27 cellular contexts compared by ENCODE assay signal in the genomic region with DNA sequence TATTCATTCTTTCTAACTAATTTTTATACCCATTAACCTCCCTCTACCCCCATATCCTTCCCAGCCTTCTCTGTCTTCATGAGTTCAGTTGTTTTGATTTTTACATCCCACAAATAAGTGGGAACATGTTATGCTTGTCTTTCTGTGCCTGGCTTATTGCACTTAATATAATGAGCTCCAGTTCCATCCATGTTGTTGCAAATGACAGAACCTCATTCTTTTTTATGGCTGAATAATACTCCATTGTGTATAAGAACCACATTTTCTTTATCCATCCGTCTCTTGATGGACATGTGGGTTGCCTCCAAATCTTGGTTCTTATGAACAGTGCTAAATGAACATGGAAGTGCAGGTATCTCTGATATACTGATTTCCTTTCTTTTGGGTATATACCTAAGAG. TPM values are rescaled to one million over a fixed set of nuclear protein-coding genes. Genes with fewer than 3 reads are reported as not detected.
A peak's percentile ranks its signal among the peaks of the same experiment; 100 is the strongest.
DNase-seq lines count a peak whose midpoint lies in the region; ATAC-seq, FAIRE-seq and TF ChIP-seq lines count a peak whose summit lies in the region.
"Had no signal": no experiment of that assay in that cellular context is flagged by ENCODE, and none has a peak within 500 bp of the region (broad histone marks: within the 10 kb centered on the region; RNA-seq: fewer than 3 reads in every experiment).

No MANE protein-coding gene starts in this region.

- no peak for DNase-seq in CD4-positive, alpha-beta T cell
- DNase-seq in Caco-2 = no peak
- no peak for DNase-seq in K562 (ENCODE audit: extremely low read depth in 1 of 4, low spot score in 3 of 4)
- DNase-seq in endothelial cell of umbilical vein (ENCODE audit: low read depth, low spot score) = no peak
- DNase-seq in sciatic nerve (ENCODE audit: low spot score) = no peak
- no peak for DNase-seq in activated CD4-positive, CD25-positive, alpha-beta regulatory T cell treated with anti-CD3 and anti-CD28 coated beads, Interleukin-2, amount 50 U/mL, for 72 hours
- no peak for DNase-seq in NCI-H2196 treated with DMSO at 0.1 percent for 48 hours (lab: John Stamatoyannopoulos, UW; ENCODE audit: unreplicated experiment)
- DNase-seq: 8988T; ACHN; BE2C; C1 segment of cervical spinal cord; CD4-positive, CD25-positive, alpha-beta regulatory T cell; CD8-positive, alpha-beta T cell; DMS 273 treated with DMSO at 0.1 percent for 48 hours; DMS153; DMS53; DMS79; DND-41; EL; GDM1 had no signal

- H3K4me3 Mint-ChIP-seq in CD4-positive, alpha-beta T cell = no peak overlapping the region
- no peak overlapping the region for H3K4me3 Mint-ChIP-seq in Caco-2 (ENCODE audit: unreplicated experiment)
- H3K4me3 Mint-ChIP-seq: CD14-positive monocyte; CD8-positive, alpha-beta T cell had no signal

- H3K9me3 ChIP-seq in CD4-positive, alpha-beta T cell (ENCODE audit: control insufficient read depth, low read length) = no peaks in the 10 kb centered on the region
- H3K9me3 ChIP-seq in Caco-2 (0 out of 2 replicates have a peak, but pooled peaks cover 3% of the 10 kb centered on the region), K562 (replicated peaks; ENCODE audit: control insufficient read depth, insufficient read depth, low read depth, low read length) (no peaks in the 10 kb centered on the region), endothelial cell of umbilical vein (replicated peaks; ENCODE audit: control insufficient read depth, insufficient read depth, low read length) (no peaks in the 10 kb centered on the region)
- H3K9me3 ChIP-seq: BE2C had no signal

- dilution Hi-C loops in endothelial cell of umbilical vein (cut with MboI; ENCODE audit: extremely low pct_ligation_motif_present, low sequenced_read_pairs) = no loop called here

- H3K36me3 ChIP-seq in Caco-2 (ENCODE audit: control insufficient read depth, insufficient read depth, low read length) = no peaks in the 10 kb centered on the region; the same call in 1 of the 2 replicates
- H3K36me3 ChIP-seq in K562 (ENCODE audit: control insufficient read depth, insufficient read depth, low read length) = peaks cover 55% of the 10 kb centered on the region
- peaks cover 0 to 2% of the 10 kb centered on the region in 2 experiments for H3K36me3 ChIP-seq in endothelial cell of umbilical vein (ENCODE audit: control insufficient read depth in 2 of 2, extremely low read depth in 1 of 2, insufficient read depth in 2 of 2, low read length in 2 of 2)
- H3K36me3 ChIP-seq: BE2C had no signal

- peaks cover 56% of the 10 kb centered on the region for H3K4me1 Mint-ChIP-seq in CD4-positive, alpha-beta T cell (ENCODE audit: low read depth)
- no peaks in the 10 kb centered on the region for H3K4me1 Mint-ChIP-seq in Caco-2 (ENCODE audit: low read depth, unreplicated experiment)

- no peaks in the 10 kb centered on the region for H3K27me3 Mint-ChIP-seq in CD4-positive, alpha-beta T cell
- no peaks in the 10 kb centered on the region for H3K27me3 Mint-ChIP-seq in Caco-2 (ENCODE audit: insufficient read depth, unreplicated experiment)
- H3K27me3 Mint-ChIP-seq: CD4-positive, CD25-positive, alpha-beta regulatory T cell had no signal

- no peaks in the 10 kb centered on the region for H3K9me3 Mint-ChIP-seq in CD4-positive, alpha-beta T cell
- H3K9me3 Mint-ChIP-seq in Caco-2 (ENCODE audit: unreplicated experiment) = no peaks in the 10 kb centered on the region
- H3K9me3 Mint-ChIP-seq: CD4-positive, CD25-positive, alpha-beta regulatory T cell; CD8-positive, alpha-beta T cell had no signal

- H3K4me3 ChIP-seq in Caco-2 (ENCODE audit: low read depth, low read length) (no peak overlapping the region), K562 (no peak overlapping the region), endothelial cell of umbilical vein (replicated peaks in 1 of 3; ENCODE audit: insufficient read depth in 1 of 3, low read depth in 1 of 3, low read length in 3 of 3) (no peak overlapping the region)
- H3K4me3 ChIP-seq: BLaER1, GM12878 had no signal

- no peak overlapping the region for H3K4me2 ChIP-seq in K562 (ENCODE audit: insufficient read depth, low read length)
- H3K4me2 ChIP-seq in endothelial cell of umbilical vein (ENCODE audit: insufficient read depth, low read length) = no peak overlapping the region
- H3K4me2 ChIP-seq: BLaER1 had no signal

- in situ Hi-C loops in K562 (cut with MboI) = no loop called here

- peak overlapping the region; percentile 63 for H3K27ac Mint-ChIP-seq in CD4-positive, alpha-beta T cell
- peak overlapping the region; percentile 36 for H3K27ac Mint-ChIP-seq in Caco-2 (ENCODE audit: unreplicated experiment)
- H3K27ac Mint-ChIP-seq: CD14-positive monocyte; CD8-positive, alpha-beta T cell had no signal

- peaks cover 28% of the 10 kb centered on the region for H3K36me3 Mint-ChIP-seq in CD4-positive, alpha-beta T cell (ENCODE audit: low read depth)
- H3K36me3 Mint-ChIP-seq in Caco-2 (ENCODE audit: insufficient read depth, unreplicated experiment) = peaks cover 24% of the 10 kb centered on the region

- TF ChIP-seq CTCF in CD4-positive, alpha-beta T cell (IDR thresholded peaks at IDR 0.05) = no peak
- TF ChIP-seq CTCF in Caco-2 (IDR thresholded peaks at IDR 0.05; ENCODE audit: insufficient read depth in 1 of 2, low read depth in 1 of 2, low read length in 1 of 2, severe bottlenecking in 1 of 2, unreplicated experiment in 1 of 2) (no peak), K562 (IDR thresholded peaks at IDR 0.05 in 2 of 3, conservative IDR thresholded peaks at IDR 0.05 in 1 of 3; ENCODE audit: insufficient read depth in 2 of 3, low read depth in 1 of 3, low read length in 3 of 3) (no peak), endothelial cell of umbilical vein (IDR thresholded peaks at IDR 0.05; ENCODE audit: extremely low read depth in 1 of 2, insufficient read depth in 1 of 2, low read depth in 1 of 2, low read length in 2 of 2) (no peak)

- H4K20me1 ChIP-seq in K562 (replicated peaks; ENCODE audit: control insufficient read depth, insufficient read depth, low read length) (no peaks in the 10 kb centered on the region), endothelial cell of umbilical vein (replicated peaks; ENCODE audit: control insufficient read depth, extremely low read depth, insufficient read depth, low read length) (no peaks in the 10 kb centered on the region)

- TF ChIP-seq EP300 in K562 (IDR thresholded peaks at IDR 0.05; ENCODE audit: low read length) = no peak

- WGBS in K562 (ENCODE audit: insufficient coverage, low coverage, missing lambda C conversion rate) = 85% methylated on average over 1 of the region's 1 CpG

- FAIRE-seq in K562 (lab: Jason Lieb, UNC) (no peak), endothelial cell of umbilical vein (lab: Jason Lieb, UNC) (peak; percentile 33)
- FAIRE-seq: A204.1, GM12878, GM12892, GM18507 had no signal

- H3K9ac ChIP-seq in K562 (ENCODE audit: insufficient read depth in 1 of 2, low read depth in 2 of 2, low read length in 2 of 2) (no peak overlapping the region; a peak in 1 of 4 replicates), endothelial cell of umbilical vein (replicated peaks; ENCODE audit: extremely low read depth, insufficient read depth, low read length) (no peak overlapping the region)
- H3K9ac ChIP-seq: BLaER1 had no signal

- POLR2A ChIA-PET in CD4-positive, alpha-beta T cell (lab: Charles Lee) = no interaction called here
- POLR2A ChIA-PET in Caco-2 (lab: Charles Lee) = no interaction called here
- POLR2A ChIA-PET in K562 (lab: Yijun Ruan, JAX) = interaction anchor here (0.6 to 1.6 kb wide), 3 partner anchors 10 to 29 kb away, joined by 3 to 5 read pairs (median 3); no protein-coding TSS in a partner anchor
- POLR2A ChIA-PET in endothelial cell of umbilical vein (lab: Charles Lee) = no interaction called here

- CTCF ChIA-PET in CD4-positive, alpha-beta T cell (lab: Charles Lee) = interaction anchor here (0.6 kb wide), 1 partner anchor 109 kb away, joined by 3 read pairs; no protein-coding TSS in a partner anchor
- CTCF ChIA-PET in Caco-2 (lab: Charles Lee) (no interaction called here), K562 (lab: Yijun Ruan, JAX; ENCODE audit: low intra/inter-chr PET ratio) (no interaction called here), endothelial cell of umbilical vein (lab: Charles Lee) (no interaction called here)

- TF ChIP-seq POLR2A in K562 (conservative IDR thresholded peaks at IDR 0.05) (no peak), endothelial cell of umbilical vein (IDR thresholded peaks at IDR 0.05; ENCODE audit: low read depth, low read length) (no peak)

- BruUV-seq in Caco-2 (replicated peaks; lab: Mats Ljungman, UMichigan) (no TSS peak), K562 (replicated peaks; lab: Mats Ljungman, UMichigan) (no TSS peak), endothelial cell of umbilical vein (replicated peaks; lab: Mats Ljungman, UMichigan) (no TSS peak)

- H3K79me2 ChIP-seq in K562 (ENCODE audit: control insufficient read depth, insufficient read depth, low read length) = peaks cover 81% of the 10 kb centered on the region
- peaks cover 60% of the 10 kb centered on the region for H3K79me2 ChIP-seq in endothelial cell of umbilical vein (ENCODE audit: control insufficient read depth, insufficient read depth, low read length)

- H2AFZ ChIP-seq in K562 (ENCODE audit: low read depth, low read length) (no peak overlapping the region), endothelial cell of umbilical vein (ENCODE audit: low read depth, low read length) (no peak overlapping the region)

- no peak for TF ChIP-seq RAD21 in K562 (CRISPR knock-in tag; conservative IDR thresholded peaks at IDR 0.05 in 1 of 2, IDR thresholded peaks at IDR 0.05 in 1 of 2)

- no peaks in the 10 kb centered on the region for H3K9me1 ChIP-seq in K562 (ENCODE audit: control insufficient read depth, insufficient read depth, low read length)
- no peaks in the 10 kb centered on the region for H3K9me1 ChIP-seq in endothelial cell of umbilical vein (replicated peaks; ENCODE audit: control insufficient read depth, extremely low read depth, insufficient read depth, low read length)

- no peak for ATAC-seq in CD4-positive, alpha-beta T cell (ENCODE audit: poor library complexity)
- no peak for ATAC-seq in K562
- ATAC-seq in sciatic nerve = no peak
- ATAC-seq in GM21528 (IDR thresholded peaks at IDR 0.05; ENCODE audit: low FRiP score, unreplicated experiment) = no peak
- ATAC-seq: CD8-positive, alpha-beta T cell; GM12878 had no signal

- peaks cover 20% of the 10 kb centered on the region for H3K4me1 ChIP-seq in Caco-2
- H3K4me1 ChIP-seq in K562 (replicated peaks in 1 of 2; ENCODE audit: control insufficient read depth in 2 of 2, insufficient read depth in 2 of 2, low read length in 2 of 2) = peaks cover 36 to 50% of the 10 kb centered on the region in 2 experiments
- H3K4me1 ChIP-seq in endothelial cell of umbilical vein (ENCODE audit: control insufficient read depth, extremely low read depth, insufficient read depth, low read length) = peaks cover 7% of the 10 kb centered on the region

- H3K27me3 ChIP-seq in CD4-positive, alpha-beta T cell (ENCODE audit: control insufficient read depth, insufficient read depth, low read length) = no peaks in the 10 kb centered on the region
- no peaks in the 10 kb centered on the region for H3K27me3 ChIP-seq in Caco-2 (replicated peaks; ENCODE audit: control insufficient read depth, insufficient read depth, low read length)
- no peaks in the 10 kb centered on the region for H3K27me3 ChIP-seq in K562 (ENCODE audit: control insufficient read depth in 2 of 2, insufficient read depth in 2 of 2, low read length in 2 of 2)
- H3K27me3 ChIP-seq in endothelial cell of umbilical vein (ENCODE audit: control insufficient read depth in 2 of 2, insufficient read depth in 2 of 2, low read length in 2 of 2) = no peaks in the 10 kb centered on the region
- H3K27me3 ChIP-seq: BE2C, BLaER1 had no signal

- intact Hi-C loops in CD4-positive, alpha-beta T cell (cut with DNase I, micrococcal nuclease) = no loop called here
- intact Hi-C loops in Caco-2 (cut with micrococcal nuclease; ENCODE audit: unreplicated experiment) = no loop called here
- intact Hi-C loops in K562 (cut with micrococcal nuclease) = no loop called here
- intact Hi-C loops in endothelial cell of umbilical vein (cut with micrococcal nuclease) = no loop called here
- intact Hi-C loops in sciatic nerve (cut with DNase I) = loop anchor here (10.0 kb wide), 1 partner anchor 58 kb away; no protein-coding TSS in a partner anchor

- no peak overlapping the region for H3K27ac ChIP-seq in CD4-positive, alpha-beta T cell (ENCODE audit: low read depth, low read length)
- H3K27ac ChIP-seq in K562 (ENCODE audit: extremely low read depth, low read depth, low read length) (no peak overlapping the region), endothelial cell of umbilical vein (ENCODE audit: insufficient read depth, low read depth, low read length) (no peak overlapping the region)
- H3K27ac ChIP-seq: BLaER1 had no signal

RNA-seq across cellular contexts. Expression of gene AGPAT3, which starts 21.5 kb away (rescaled TPM):
- 10 to 100 TPM; 40.8 to 43.4 TPM for total RNA-seq in CD4-positive, alpha-beta T cell
- 61.8 and 65.5 TPM in 2 replicates for total RNA-seq in Caco-2 (2022)
- total RNA-seq in K562 (2011; cell fraction: chromatin; rRNA removed; ENCODE audit: low replicate concordance) = 91.3 and 152 TPM in 2 replicates
- 92.9 and 103 TPM in 2 replicates for total RNA-seq in K562 (2011; cell fraction: nucleolus; rRNA removed)
- total RNA-seq in K562 (2011; cell fraction: nucleoplasm; rRNA removed) = 104 and 106 TPM in 2 replicates
- 41.3 and 50.4 TPM in 2 replicates for total RNA-seq in K562 (2014; rRNA removed)
- total RNA-seq in K562 (2014; rRNA removed; fragmentation: Illumina TruSeq; extraction: Trizol) = 27.3 and 28.6 TPM in 2 replicates
- total RNA-seq in K562 (2015; rRNA removed; fragmentation: Illumina TruSeq; extraction: Trizol) = 33.7 and 35.7 TPM in 2 replicates
- total RNA-seq in K562 (2021) = 88.4 and 90.1 TPM in 2 replicates
- 48.3 and 63.4 TPM in 2 replicates for polyA plus RNA-seq in K562 (2011; rRNA removed)
- polyA plus RNA-seq in K562 (2011; cell fraction: cytosol; rRNA removed) = 66.5 and 76.4 TPM in 2 replicates
- 70.1 and 87.0 TPM in 2 replicates for polyA plus RNA-seq in K562 (2011; cell fraction: nucleus; rRNA removed)
- polyA plus RNA-seq in K562 (2012) = 42.6 and 65.7 TPM in 2 replicates
- 33.2 and 48.4 TPM in 2 replicates for polyA plus RNA-seq in K562 (2014; fragmentation: Illumina TruSeq; extraction: Trizol)
- 1 to 10 TPM; 1.5 TPM for polyA plus RNA-seq in K562 (2014; fragmentation: Nextera tagmentation; extraction: Ambion mirVana)
- polyA plus RNA-seq in K562 (2014; rRNA removed) = 46.6 and 50.1 TPM in 2 replicates
- polyA minus RNA-seq in K562 (2011; rRNA and poly(A)+ RNA removed) = 40.0 and 57.0 TPM in 2 replicates
- polyA minus RNA-seq in K562 (2011; cell fraction: cytosol; rRNA and poly(A)+ RNA removed) = 48.7 and 66.4 TPM in 2 replicates
- polyA minus RNA-seq in K562 (2011; cell fraction: nucleus; rRNA and poly(A)+ RNA removed) = 26.1 and 32.4 TPM in 2 replicates
- total RNA-seq in endothelial cell of umbilical vein = 71.8 and 76.7 TPM in 2 replicates
- polyA plus RNA-seq in endothelial cell of umbilical vein = 36.8 and 39.9 TPM in 2 replicates
- 36.0 and 40.6 TPM in 2 replicates for polyA plus RNA-seq in endothelial cell of umbilical vein (2011; cell fraction: cytosol; rRNA removed)
- polyA plus RNA-seq in endothelial cell of umbilical vein (2011; cell fraction: nucleus; rRNA removed) = 49.1 TPM in 2 replicates
- polyA plus RNA-seq in endothelial cell of umbilical vein (2012) = 40.4 and 48.5 TPM in 2 replicates
- polyA minus RNA-seq in endothelial cell of umbilical vein = 83.5 and 100 TPM in 2 replicates
- 18.7 TPM for polyA minus RNA-seq in endothelial cell of umbilical vein (2011; cell fraction: cytosol; rRNA and poly(A)+ RNA removed)
- 36.3 and 37.6 TPM in 2 replicates for polyA minus RNA-seq in endothelial cell of umbilical vein (2011; cell fraction: nucleus; rRNA and poly(A)+ RNA removed)
- 51.8 TPM for total RNA-seq in sciatic nerve
